ENCODE assay signal across 37 cellular contexts in genomic region chrY:7684546-7684945, GRCh38.
"Had no signal": no experiment of that assay in that cellular context is flagged by ENCODE, and none has a peak within 500 bp of the region (broad histone marks: within the 10 kb centered on the region; RNA-seq: fewer than 3 reads in every experiment).

No MANE protein-coding gene starts in this region.

- ATAC-seq: activated CD8-positive, alpha-beta T cell treated with anti-CD3 and anti-CD28 coated beads for 36 hours; activated naive CD4-positive, alpha-beta T cell treated with anti-CD3 and anti-CD28 coated beads, Interleukin-2, amount 50 U/mL, for 72 hours; activated T-cell treated with anti-CD3 and anti-CD28 coated beads, Interleukin-2, amount 50 U/mL, for 4 hours; activated T-cell treated with anti-CD3 and anti-CD28 coated beads, Interleukin-2, amount 50 U/mL, for 72 hours; activated T-helper 17 cell treated with anti-CD3 and anti-CD28 coated beads, Interleukin-2, amount 50 U/mL, for 72 hours had no signal

- H3K27ac ChIP-seq: adrenal gland, ascending aorta, cardiac muscle cell, WERI-Rb-1 had no signal

- H3K9me3 Mint-ChIP-seq: activated B cell treated with CpG ODN at 0.5 μM for 24 hours; activated CD4-positive, alpha-beta memory T cell treated with anti-CD3 and anti-CD28 coated beads for 36 hours; activated CD4-positive, alpha-beta T cell treated with anti-CD3 and anti-CD28 coated beads, Interleukin-2, amount 10 ng/mL, durations not matched to agents 24 days and 14 days; activated CD8-positive, alpha-beta T cell treated with anti-CD3 and anti-CD28 coated beads for 36 hours; activated naive CD4-positive, alpha-beta T cell treated with anti-CD3 and anti-CD28 coated beads for 36 hours; activated naive CD4-positive, alpha-beta T cell treated with anti-CD3 and anti-CD28 coated beads, Interleukin-2, amount 50 U/mL, for 72 hours; activated naive CD8-positive, alpha-beta T cell treated with anti-CD3 and anti-CD28 coated beads for 36 hours; activated T-cell treated with anti-CD3 and anti-CD28 coated beads, Interleukin-2, amount 50 U/mL, for 4 hours; activated T-cell treated with anti-CD3 and anti-CD28 coated beads, Interleukin-2, amount 50 U/mL, for 72 hours; activated T-helper 1 cell treated with anti-CD3 and anti-CD28 coated beads, Interleukin-12 subunit alpha, Interleukin-12 subunit beta, Interleukin-2, Interleukin-4 antibody, amounts not matched to agents 30 ng/mL and 10 ng/mL and 1 ng/mL, durations not matched to agents 14 hours and 24 hours and 36 hours; activated T-helper 17 cell treated with anti-CD3 and anti-CD28 coated beads, Interleukin-2, amount 50 U/mL, for 72 hours; brain; central memory CD8-positive, alpha-beta T cell; T-helper 1 cell treated with Interleukin-12 subunit alpha and Interleukin-12 subunit beta and Interleukin-4 antibody, amounts not matched to agents 30 μg/mL and 1 μg/mL, for 36 hours; T-helper 2 cell treated with Interferon-gamma antibody and Interleukin-4, amounts not matched to agents 5 μg/mL and 100 μg/mL, for 36 hours had no signal

- H3K4me1 Mint-ChIP-seq: activated B cell treated with CpG ODN at 0.5 μM for 24 hours; activated CD4-positive, alpha-beta T cell treated with anti-CD3 and anti-CD28 coated beads, Interleukin-2, amount 10 ng/mL, durations not matched to agents 24 days and 14 days; activated naive CD8-positive, alpha-beta T cell treated with anti-CD3 and anti-CD28 coated beads for 36 hours; activated T-helper 17 cell treated with anti-CD3 and anti-CD28 coated beads, Interleukin-2, amount 50 U/mL, for 72 hours; brain; central memory CD8-positive, alpha-beta T cell had no signal

- H3K4me3 ChIP-seq: adrenal gland, ascending aorta, cardiac muscle cell had no signal

- H3K36me3 Mint-ChIP-seq: activated CD4-positive, alpha-beta memory T cell treated with anti-CD3 and anti-CD28 coated beads for 36 hours; activated naive CD4-positive, alpha-beta T cell treated with anti-CD3 and anti-CD28 coated beads, Interleukin-2, amount 50 U/mL, for 72 hours; activated naive CD8-positive, alpha-beta T cell treated with anti-CD3 and anti-CD28 coated beads for 36 hours; brain had no signal

- H3K27me3 Mint-ChIP-seq: activated B cell treated with CpG ODN at 0.5 μM for 24 hours; activated CD4-positive, alpha-beta memory T cell treated with anti-CD3 and anti-CD28 coated beads for 36 hours; activated CD4-positive, alpha-beta T cell treated with anti-CD3 and anti-CD28 coated beads, Interleukin-2, amount 10 ng/mL, durations not matched to agents 24 days and 14 days; activated CD8-positive, alpha-beta T cell treated with anti-CD3 and anti-CD28 coated beads for 36 hours; activated naive CD8-positive, alpha-beta T cell treated with anti-CD3 and anti-CD28 coated beads for 36 hours; activated T-helper 17 cell treated with anti-CD3 and anti-CD28 coated beads, Interleukin-2, amount 50 U/mL, for 72 hours; brain had no signal

- H3K36me3 ChIP-seq: adrenal gland, ascending aorta, cardiac muscle cell, WERI-Rb-1 had no signal

- DNase-seq: activated B cell treated with CpG ODN at 0.5 μM for 24 hours; activated CD4-positive, alpha-beta memory T cell treated with anti-CD3 and anti-CD28 coated beads for 36 hours; activated CD4-positive, alpha-beta T cell treated with anti-CD3 and anti-CD28 coated beads for 4 hours; activated CD4-positive, alpha-beta T cell treated with anti-CD3 and anti-CD28 coated beads, Interleukin-2, amount 10 ng/mL, durations not matched to agents 24 days and 14 days; activated CD4-positive, alpha-beta T cell treated with anti-CD3 and anti-CD28 coated beads, Interleukin-2, amount 50 U/mL, for 1 hour; activated CD4-positive, alpha-beta T cell treated with anti-CD3 and anti-CD28 coated beads, Interleukin-2, amount 50 U/mL, for 4 hours; activated CD4-positive, CD25-positive, alpha-beta regulatory T cell treated with anti-CD3 and anti-CD28 coated beads, Interleukin-2, amount 50 U/mL, for 72 hours; activated CD8-positive, alpha-beta memory T cell treated with anti-CD3 and anti-CD28 coated beads, Interleukin-2, amount 50 U/mL, for 4 hours; activated CD8-positive, alpha-beta T cell treated with anti-CD3 and anti-CD28 coated beads for 36 hours; activated effector memory CD4-positive, alpha-beta T cell treated with anti-CD3 and anti-CD28 coated beads, Interleukin-2, amount 50 U/mL, for 16 hours; activated gamma-delta T cell treated with Interleukin-2 at 50 U/mL for 16 hours; activated naive CD4-positive, alpha-beta T cell; activated naive CD4-positive, alpha-beta T cell treated with anti-CD3 and anti-CD28 coated beads for 36 hours; activated naive CD4-positive, alpha-beta T cell treated with anti-CD3 and anti-CD28 coated beads, Interleukin-2, amount 50 U/mL, for 16 hours; activated naive CD8-positive, alpha-beta T cell treated with anti-CD3 and anti-CD28 coated beads for 36 hours; activated T-cell treated with anti-CD3 and anti-CD28 coated beads for 4 hours; activated T-cell treated with anti-CD3 and anti-CD28 coated beads, Interleukin-2, amount 50 U/mL, for 1 hour; activated T-cell treated with anti-CD3 and anti-CD28 coated beads, Interleukin-2, amount 50 U/mL, for 4 hours; activated T-cell treated with anti-CD3 and anti-CD28 coated beads, Interleukin-2, amount 50 U/mL, for 72 hours; adrenal gland; amygdala; anterior cingulate cortex; caudate nucleus; cerebellar nuclear complex; T-helper 1 cell; T-helper 2 cell; T-helper 9 cell; WERI-Rb-1 had no signal

- H3K4me1 ChIP-seq: adrenal gland, ascending aorta had no signal

- H3K9me3 ChIP-seq: adrenal gland, ascending aorta had no signal

- H3K27ac Mint-ChIP-seq: activated B cell treated with CpG ODN at 0.5 μM for 24 hours; activated CD4-positive, alpha-beta memory T cell treated with anti-CD3 and anti-CD28 coated beads for 36 hours; activated CD4-positive, alpha-beta T cell treated with anti-CD3 and anti-CD28 coated beads, Interleukin-2, amount 10 ng/mL, durations not matched to agents 24 days and 14 days; activated CD8-positive, alpha-beta T cell treated with anti-CD3 and anti-CD28 coated beads for 36 hours; activated naive CD4-positive, alpha-beta T cell treated with anti-CD3 and anti-CD28 coated beads for 36 hours; activated naive CD4-positive, alpha-beta T cell treated with anti-CD3 and anti-CD28 coated beads, Interleukin-2, amount 50 U/mL, for 72 hours; activated naive CD8-positive, alpha-beta T cell treated with anti-CD3 and anti-CD28 coated beads for 36 hours; activated T-cell treated with anti-CD3 and anti-CD28 coated beads, Interleukin-2, amount 50 U/mL, for 72 hours; activated T-helper 1 cell treated with anti-CD3 and anti-CD28 coated beads, Interleukin-12 subunit alpha, Interleukin-12 subunit beta, Interleukin-2, Interleukin-4 antibody, amounts not matched to agents 30 ng/mL and 10 ng/mL and 1 ng/mL, durations not matched to agents 14 hours and 24 hours and 36 hours; activated T-helper 17 cell treated with anti-CD3 and anti-CD28 coated beads, Interleukin-2, amount 50 U/mL, for 72 hours; T-helper 1 cell treated with Interleukin-12 subunit alpha and Interleukin-12 subunit beta and Interleukin-4 antibody, amounts not matched to agents 30 μg/mL and 1 μg/mL, for 36 hours; T-helper 2 cell treated with Interferon-gamma antibody and Interleukin-4, amounts not matched to agents 5 μg/mL and 100 μg/mL, for 36 hours had no signal

- H3K4me3 Mint-ChIP-seq: activated B cell treated with CpG ODN at 0.5 μM for 24 hours; activated CD4-positive, alpha-beta memory T cell treated with anti-CD3 and anti-CD28 coated beads for 36 hours; activated CD4-positive, alpha-beta T cell treated with anti-CD3 and anti-CD28 coated beads, Interleukin-2, amount 10 ng/mL, durations not matched to agents 24 days and 14 days; activated CD8-positive, alpha-beta T cell treated with anti-CD3 and anti-CD28 coated beads for 36 hours; activated naive CD4-positive, alpha-beta T cell treated with anti-CD3 and anti-CD28 coated beads for 36 hours; activated naive CD8-positive, alpha-beta T cell treated with anti-CD3 and anti-CD28 coated beads for 36 hours; activated T-cell treated with anti-CD3 and anti-CD28 coated beads, Interleukin-2, amount 50 U/mL, for 4 hours; activated T-cell treated with anti-CD3 and anti-CD28 coated beads, Interleukin-2, amount 50 U/mL, for 72 hours; activated T-helper 1 cell treated with anti-CD3 and anti-CD28 coated beads, Interleukin-12 subunit alpha, Interleukin-12 subunit beta, Interleukin-2, Interleukin-4 antibody, amounts not matched to agents 30 ng/mL and 10 ng/mL and 1 ng/mL, durations not matched to agents 14 hours and 24 hours and 36 hours; activated T-helper 17 cell treated with anti-CD3 and anti-CD28 coated beads, Interleukin-2, amount 50 U/mL, for 72 hours; brain; central memory CD8-positive, alpha-beta T cell; T-helper 1 cell treated with Interleukin-12 subunit alpha and Interleukin-12 subunit beta and Interleukin-4 antibody, amounts not matched to agents 30 μg/mL and 1 μg/mL, for 36 hours; T-helper 2 cell treated with Interferon-gamma antibody and Interleukin-4, amounts not matched to agents 5 μg/mL and 100 μg/mL, for 36 hours had no signal
